1 cellular context compared by ENCODE assay signal in genomic region chr14:104687601-104688504, GRCh38.
A peak's percentile ranks its signal among the peaks of the same experiment; 100 is the strongest.
TF ChIP-seq lines count a peak whose summit lies in the region.

No MANE protein-coding gene starts in this region.

TF ChIP-seq in HepG2, 621 proteins besides CTCF, POLR2A, EP300 and RAD21 (continues in another document):
- peak; percentile 39; the same call in 1 of the 2 replicates for TF ChIP-seq ZNF761 (CRISPR knock-in tag; conservative IDR thresholded peaks at IDR 0.05)
- no peak; the same call in 1 of the 2 replicates for TF ChIP-seq CHD4 (IDR thresholded peaks at IDR 0.05; ENCODE audit: borderline replicate concordance, low read length)
- TF ChIP-seq E2F5 (CRISPR knock-in tag; conservative IDR thresholded peaks at IDR 0.05): no peak
- no peak for TF ChIP-seq ZNF282 (IDR thresholded peaks at IDR 0.05; ENCODE audit: partially characterized antibody)
- peak; percentile 12; the same call in 1 of the 2 replicates for TF ChIP-seq KDM6A (CRISPR knock-in tag; IDR thresholded peaks at IDR 0.05; ENCODE audit: low read depth)
- TF ChIP-seq CSRNP1 (CRISPR knock-in tag; IDR thresholded peaks at IDR 0.05): peak; percentile 63; the same call in 1 of the 2 replicates
- 0 out of 2 replicates have a peak, but pooled peaks have one; percentile 35 for TF ChIP-seq KMT2B (CRISPR knock-in tag; IDR thresholded peaks at IDR 0.05)
- no peak for TF ChIP-seq PBX2 (CRISPR knock-in tag; IDR thresholded peaks at IDR 0.05)
- no peak for TF ChIP-seq HNRNPUL1 (IDR thresholded peaks at IDR 0.05; ENCODE audit: low read depth, low read length)
- TF ChIP-seq MXD1 (CRISPR knock-in tag; IDR thresholded peaks at IDR 0.05): peak; percentile 54
- peak; percentile 76; the same call in 1 of the 2 replicates for TF ChIP-seq ZNF441 (CRISPR knock-in tag; IDR thresholded peaks at IDR 0.05; ENCODE audit: borderline replicate concordance)
- no peak for TF ChIP-seq SAFB2 (CRISPR knock-in tag; IDR thresholded peaks at IDR 0.05; ENCODE audit: borderline replicate concordance, low read depth)
- TF ChIP-seq ZNF670 (CRISPR knock-in tag; IDR thresholded peaks at IDR 0.05; ENCODE audit: borderline replicate concordance): peak; percentile 44; the same call in 1 of the 2 replicates
- TF ChIP-seq JUNB (CRISPR knock-in tag; IDR thresholded peaks at IDR 0.05; ENCODE audit: borderline replicate concordance): 0 out of 2 replicates have a peak, but pooled peaks have one; percentile 39
- TF ChIP-seq GATA4 (IDR thresholded peaks at IDR 0.05; ENCODE audit: borderline replicate concordance, low read depth): peak; percentile 12; the same call in 1 of the 2 replicates
- no peak for TF ChIP-seq CC2D1A (CRISPR knock-in tag; IDR thresholded peaks at IDR 0.05)
- TF ChIP-seq ARID5B (CRISPR knock-in tag; IDR thresholded peaks at IDR 0.05): peak; percentile 55; the same call in 1 of the 2 replicates
- no peak for TF ChIP-seq HMGXB3 (CRISPR knock-in tag; IDR thresholded peaks at IDR 0.05; ENCODE audit: borderline replicate concordance)
- TF ChIP-seq ZNF713 (CRISPR knock-in tag; IDR thresholded peaks at IDR 0.05): no peak; the same call in none of the 2 replicates
- peak; percentile 27 for TF ChIP-seq DRAP1 (CRISPR knock-in tag; IDR thresholded peaks at IDR 0.05)
- no peak for TF ChIP-seq ZFAT (CRISPR knock-in tag; conservative IDR thresholded peaks at IDR 0.05)
- 0 out of 2 replicates have a peak, but pooled peaks have one; percentile 28 for TF ChIP-seq ZNF644 (CRISPR knock-in tag; IDR thresholded peaks at IDR 0.05; ENCODE audit: low read depth)
- TF ChIP-seq YEATS4 (CRISPR knock-in tag; IDR thresholded peaks at IDR 0.05; ENCODE audit: borderline replicate concordance): no peak; the same call in 1 of the 2 replicates
- no peak for TF ChIP-seq ZNF329 (CRISPR knock-in tag; IDR thresholded peaks at IDR 0.05; ENCODE audit: low read depth)
- 0 out of 2 replicates have a peak, but pooled peaks have one; percentile 15 for TF ChIP-seq TFDP1 (CRISPR knock-in tag; IDR thresholded peaks at IDR 0.05; ENCODE audit: borderline replicate concordance)
- peak; percentile 54; the same call in 1 of the 2 replicates for TF ChIP-seq SKIL (CRISPR knock-in tag; IDR thresholded peaks at IDR 0.05; ENCODE audit: borderline replicate concordance)
- TF ChIP-seq ZFP1 (CRISPR knock-in tag; IDR thresholded peaks at IDR 0.05): peak; percentile 20; the same call in 1 of the 2 replicates
- 0 out of 2 replicates have a peak, but pooled peaks have one; percentile 29 for TF ChIP-seq TRIM24 (CRISPR knock-in tag; IDR thresholded peaks at IDR 0.05)
- 0 out of 2 replicates have a peak, but pooled peaks have one; percentile 25 for TF ChIP-seq ZNF281 (CRISPR knock-in tag; IDR thresholded peaks at IDR 0.05; ENCODE audit: borderline replicate concordance)
- peak; percentile 70; the same call in 1 of the 2 replicates for TF ChIP-seq SAP130 (CRISPR knock-in tag; IDR thresholded peaks at IDR 0.05; ENCODE audit: low read depth)
- no peak for TF ChIP-seq GRHL1 (CRISPR knock-in tag; conservative IDR thresholded peaks at IDR 0.05)
- TF ChIP-seq ZNF124 (CRISPR knock-in tag; IDR thresholded peaks at IDR 0.05): no peak
- TF ChIP-seq AHR (CRISPR knock-in tag; IDR thresholded peaks at IDR 0.05): no peak
- peak; percentile 50; the same call in 1 of the 2 replicates for TF ChIP-seq KMT2A (CRISPR knock-in tag; IDR thresholded peaks at IDR 0.05)
- TF ChIP-seq FOXJ3 (CRISPR knock-in tag; IDR thresholded peaks at IDR 0.05; ENCODE audit: borderline replicate concordance): no peak
